17 cellular contexts compared by ENCODE assay signal in genomic region chr20:25089096-25089495, GRCh38. TPM values are rescaled to one million over a fixed set of nuclear protein-coding genes. Genes with fewer than 3 reads are reported as not detected.
DNase-seq lines count a peak whose midpoint lies in the region; ATAC-seq and TF ChIP-seq lines count a peak whose summit lies in the region.
"Had no signal": no experiment of that assay in that cellular context is flagged by ENCODE, and none has a peak within 500 bp of the region (broad histone marks: within the 10 kb centered on the region; RNA-seq: fewer than 3 reads in every experiment).

No MANE protein-coding gene starts in this region.

- H3K9me3 ChIP-seq in DND-41 (ENCODE audit: insufficient read depth, low read length, severe bottlenecking) = peaks cover 2% of the 10 kb centered on the region
- H3K9me3 ChIP-seq in transverse colon = no peaks in the 10 kb centered on the region

- H3K4me1 Mint-ChIP-seq in activated CD4-positive, alpha-beta T cell treated with anti-CD3 and anti-CD28 coated beads, Interleukin-2, amount 10 ng/mL, durations not matched to agents 24 days and 14 days = peaks cover 15% of the 10 kb centered on the region
- peaks cover 37% of the 10 kb centered on the region for H3K4me1 Mint-ChIP-seq in activated T-helper 17 cell treated with anti-CD3 and anti-CD28 coated beads, Interleukin-2, amount 50 U/mL, for 72 hours

- no peak for TF ChIP-seq EP300 in transverse colon (IDR thresholded peaks at IDR 0.05; ENCODE audit: low read depth)

- peak overlapping the region; percentile 65; the same call in 1 of the 2 replicates for H3K9ac ChIP-seq in DND-41 (ENCODE audit: low read depth, low read length)

- peaks cover 33% of the 10 kb centered on the region for H3K27me3 Mint-ChIP-seq in activated CD4-positive, alpha-beta T cell treated with anti-CD3 and anti-CD28 coated beads, Interleukin-2, amount 10 ng/mL, durations not matched to agents 24 days and 14 days
- peaks cover 12% of the 10 kb centered on the region for H3K27me3 Mint-ChIP-seq in activated T-helper 17 cell treated with anti-CD3 and anti-CD28 coated beads, Interleukin-2, amount 50 U/mL, for 72 hours

- no peak for TF ChIP-seq CTCF in DND-41 (IDR thresholded peaks at IDR 0.05; ENCODE audit: borderline replicate concordance, extremely low read depth, low read length, poor library complexity, severe bottlenecking)
- TF ChIP-seq CTCF in transverse colon (IDR thresholded peaks at IDR 0.05) = no peak

- H3K4me2 ChIP-seq in DND-41 (ENCODE audit: insufficient read depth, low read length) = peak overlapping the region; percentile 60

- 0 out of 4 replicates have a peak overlapping the region, but pooled peaks of 1 of the 2 experiments have one; percentile 6 for H3K4me3 ChIP-seq in DND-41 (ENCODE audit: low read depth in 1 of 2, low read length in 2 of 2)
- H3K4me3 ChIP-seq in transverse colon = no peak overlapping the region

- peaks cover 3% of the 10 kb centered on the region; the same call in 1 of the 2 replicates for H3K79me2 ChIP-seq in DND-41 (ENCODE audit: insufficient read depth, low read length)

- H3K4me1 ChIP-seq in DND-41 (ENCODE audit: insufficient read depth, low read length) (peaks cover 68% of the 10 kb centered on the region), transverse colon (peaks cover 0 to 7% (median 1%) of the 10 kb centered on the region in 4 donors)
- H3K4me1 ChIP-seq: Caco-2 had no signal

- H3K36me3 Mint-ChIP-seq in activated CD4-positive, alpha-beta T cell treated with anti-CD3 and anti-CD28 coated beads, Interleukin-2, amount 10 ng/mL, durations not matched to agents 24 days and 14 days (ENCODE audit: low read depth) = no peaks in the 10 kb centered on the region
- no peaks in the 10 kb centered on the region for H3K36me3 Mint-ChIP-seq in activated T-helper 17 cell treated with anti-CD3 and anti-CD28 coated beads, Interleukin-2, amount 50 U/mL, for 72 hours (ENCODE audit: low read depth)
- H3K36me3 Mint-ChIP-seq: CD8-positive, alpha-beta memory T cell had no signal

- intact Hi-C loops in activated CD4-positive, alpha-beta T cell treated with anti-CD3 and anti-CD28 coated beads, Interleukin-2, amount 10 ng/mL, durations not matched to agents 24 days and 14 days (cut with micrococcal nuclease) = loop anchor here (10.0 kb wide), 1 partner anchor 56 kb away; no protein-coding TSS in a partner anchor
- intact Hi-C loops in transverse colon (cut with DNase I; ENCODE audit: low total_unique reads) = loop anchor here (10.0 kb wide), 1 partner anchor 86 kb away; no protein-coding TSS in a partner anchor

- peak overlapping the region; percentile 94 for H3K27ac ChIP-seq in DND-41 (ENCODE audit: low read length)
- no peak overlapping the region for H3K27ac ChIP-seq in transverse colon

- no peak for ATAC-seq in DND-41 (ENCODE audit: insufficient read depth, low read depth)
- ATAC-seq in activated T-helper 17 cell treated with anti-CD3 and anti-CD28 coated beads, Interleukin-2, amount 50 U/mL, for 72 hours (replicated peaks) = no peak
- ATAC-seq in GM19397 (IDR thresholded peaks at IDR 0.05; ENCODE audit: unreplicated experiment) = no peak
- ATAC-seq in GM21576 (IDR thresholded peaks at IDR 0.05; ENCODE audit: unreplicated experiment) = no peak
- ATAC-seq: HepG2 had no signal

- H2AFZ ChIP-seq in DND-41 (ENCODE audit: low read depth, low read length) = no peak overlapping the region

- DNase-seq in activated CD4-positive, alpha-beta T cell treated with anti-CD3 and anti-CD28 coated beads, Interleukin-2, amount 10 ng/mL, durations not matched to agents 24 days and 14 days = peak; percentile 46
- DNase-seq in activated CD4-positive, alpha-beta T cell treated with anti-CD3 and anti-CD28 coated beads for 48 hours = no peak
- DNase-seq in DND-41 = no peak
- no peak for DNase-seq in transverse colon
- DNase-seq: 8988T; AML-193; C1 segment of cervical spinal cord; Caco-2; CD8-positive, alpha-beta memory T cell; GF-D8; HCEC 1CT; HFFc6 had no signal

- H3K36me3 ChIP-seq in DND-41 (ENCODE audit: insufficient read depth, low read length) (no peaks in the 10 kb centered on the region), transverse colon (no peaks in the 10 kb centered on the region)

- in situ Hi-C loops in transverse colon (cut with MboI; ENCODE audit: low pct_ligation_motif_present in 1 of 4, low pct_unique_long_range_greater_than_20kb in 1 of 4, low sequenced_read_pairs in 3 of 4) = no loop called here

- no peaks in the 10 kb centered on the region for H3K9me3 Mint-ChIP-seq in activated CD4-positive, alpha-beta T cell treated with anti-CD3 and anti-CD28 coated beads, Interleukin-2, amount 10 ng/mL, durations not matched to agents 24 days and 14 days
- no peaks in the 10 kb centered on the region for H3K9me3 Mint-ChIP-seq in activated T-helper 17 cell treated with anti-CD3 and anti-CD28 coated beads, Interleukin-2, amount 50 U/mL, for 72 hours
- H3K9me3 Mint-ChIP-seq: CD8-positive, alpha-beta memory T cell; HFFc6 had no signal

- no peak overlapping the region for H3K4me3 Mint-ChIP-seq in activated CD4-positive, alpha-beta T cell treated with anti-CD3 and anti-CD28 coated beads, Interleukin-2, amount 10 ng/mL, durations not matched to agents 24 days and 14 days
- H3K4me3 Mint-ChIP-seq in activated T-helper 17 cell treated with anti-CD3 and anti-CD28 coated beads, Interleukin-2, amount 50 U/mL, for 72 hours = no peak overlapping the region
- H3K4me3 Mint-ChIP-seq: CD8-positive, alpha-beta memory T cell; HFFc6 had no signal

- H3K27me3 ChIP-seq in DND-41 (ENCODE audit: insufficient read depth, low read length, poor library complexity) (peaks cover 8% of the 10 kb centered on the region), transverse colon (peaks cover 33% of the 10 kb centered on the region)

- TF ChIP-seq POLR2A in transverse colon (IDR thresholded peaks at IDR 0.05) = no peak

- no peak overlapping the region for H3K27ac Mint-ChIP-seq in activated CD4-positive, alpha-beta T cell treated with anti-CD3 and anti-CD28 coated beads, Interleukin-2, amount 10 ng/mL, durations not matched to agents 24 days and 14 days
- H3K27ac Mint-ChIP-seq in activated T-helper 17 cell treated with anti-CD3 and anti-CD28 coated beads, Interleukin-2, amount 50 U/mL, for 72 hours = peak overlapping the region; percentile 46
- H3K27ac Mint-ChIP-seq: HFFc6 had no signal

- H4K20me1 ChIP-seq in DND-41 (ENCODE audit: insufficient read depth, low read length) = no peaks in the 10 kb centered on the region

RNA-seq across cellular contexts. Expression of gene VSX1, which starts 7.2 kb away (rescaled TPM):
- not detected in 2 replicates for total RNA-seq in activated CD4-positive, alpha-beta T cell treated with anti-CD3 and anti-CD28 coated beads, Interleukin-2, amount 10 ng/mL, durations not matched to agents 24 days and 14 days
- total RNA-seq in activated T-helper 17 cell treated with anti-CD3 and anti-CD28 coated beads, Interleukin-2, amount 50 U/mL, for 72 hours = not detected
- total RNA-seq in transverse colon = under 1 TPM in 1 of 4 donors, not detected in 3; 0.16 TPM
- total RNA-seq: Caco-2; CD8-positive, alpha-beta memory T cell; H4; HepG2; HFFc6 had no signal

RNA-seq across cellular contexts. Expression of gene ACSS1, which starts 31.2 kb away (rescaled TPM):
- total RNA-seq in activated CD4-positive, alpha-beta T cell treated with anti-CD3 and anti-CD28 coated beads, Interleukin-2, amount 10 ng/mL, durations not matched to agents 24 days and 14 days = 13.0 and 13.5 TPM in 2 replicates
- 10 to 100 TPM in 1 of 2 donors, 1 to 10 TPM in 1; 8.4 to 23.3 TPM for total RNA-seq in activated T-helper 17 cell treated with anti-CD3 and anti-CD28 coated beads, Interleukin-2, amount 50 U/mL, for 72 hours
- 10 to 100 TPM; 30.3 to 64.7 (median 51.6) TPM for total RNA-seq in transverse colon
